In genomic region chr6:166927240-166927941, GRCh38 we compare ENCODE assay signal across 23 cellular contexts. TPM values are rescaled to one million over a fixed set of nuclear protein-coding genes. Genes with fewer than 3 reads are reported as not detected.
DNase-seq lines count a peak whose midpoint lies in the region; ATAC-seq, FAIRE-seq and TF ChIP-seq lines count a peak whose summit lies in the region.
"Had no signal": no experiment of that assay in that cellular context is flagged by ENCODE, and none has a peak within 500 bp of the region (broad histone marks: within the 10 kb centered on the region; RNA-seq: fewer than 3 reads in every experiment).

No MANE protein-coding gene starts in this region.

- H3K4me2 ChIP-seq in GM12878 (ENCODE audit: control insufficient read depth, insufficient read depth): no peak overlapping the region
- H3K4me2 ChIP-seq in neuronal stem cell (ENCODE audit: insufficient read depth, low read length, poor library complexity, severe bottlenecking): no peak overlapping the region

- H3K9me3 Mint-ChIP-seq in activated CD8-positive, alpha-beta memory T cell treated with anti-CD3 and anti-CD28 coated beads, Interleukin-2, amount 10 ng/mL, durations not matched to agents 7 days and 5 days (ENCODE audit: low read depth): no peaks in the 10 kb centered on the region
- H3K9me3 Mint-ChIP-seq: naive thymus-derived CD8-positive, alpha-beta T cell had no signal

- intact Hi-C loops in GM12878 (cut with micrococcal nuclease; ENCODE audit: unreplicated experiment): no loop called here

- no peak for TF ChIP-seq CTCF in GM13976 (IDR thresholded peaks at IDR 0.05; ENCODE audit: borderline replicate concordance, control extremely low read depth, extremely low read depth, insufficient read depth, missing control alignments)
- TF ChIP-seq CTCF in GM12878 (IDR thresholded peaks at IDR 0.05 in 2 of 3, conservative IDR thresholded peaks at IDR 0.05 in 1 of 3; ENCODE audit: control insufficient read depth in 2 of 3, extremely low read depth in 1 of 3, insufficient read depth in 1 of 3, low read depth in 3 of 3, low read length in 3 of 3): no peak

- TF ChIP-seq EP300 in GM12878 (IDR thresholded peaks at IDR 0.05; ENCODE audit: borderline replicate concordance in 1 of 2, control insufficient read depth in 1 of 2, low read depth in 2 of 2, low read length in 2 of 2): no peak

- H3K4me1 ChIP-seq in GM12878 (ENCODE audit: control insufficient read depth, insufficient read depth, low read length) (no peaks in the 10 kb centered on the region), neuronal stem cell (ENCODE audit: control insufficient read depth in 2 of 2, insufficient read depth in 1 of 2, low read depth in 1 of 2, low read length in 2 of 2) (peaks cover 10 to 11% of the 10 kb centered on the region in 2 donors)
- H3K4me1 ChIP-seq: body of pancreas, prostate gland had no signal

- in situ Hi-C loops in GM13976 (cut with MboI; ENCODE audit: low sequenced_read_pairs, unreplicated experiment) (no loop called here), GM12878 (cut with MboI) (loop anchor here (5.0 kb wide), 1 partner anchor 140 kb away; no protein-coding TSS in a partner anchor)

- H4K20me1 ChIP-seq in GM12878 (ENCODE audit: control insufficient read depth, insufficient read depth): peaks cover 3% of the 10 kb centered on the region; the same call in 1 of the 2 replicates

- POLR2A ChIA-PET in GM12878 (lab: Charles Lee): interaction anchor here (0.6 kb wide), 3 partner anchors 10 to 30 kb away, joined by 3 to 7 read pairs (median 5); no protein-coding TSS in a partner anchor

- H3K9me3 ChIP-seq in GM12878 (replicated peaks; ENCODE audit: control insufficient read depth, insufficient read depth, low read length) (no peaks in the 10 kb centered on the region), neuronal stem cell (replicated peaks in 1 of 2; ENCODE audit: control insufficient read depth in 2 of 2, insufficient read depth in 1 of 2, low read depth in 1 of 2, low read length in 2 of 2) (peaks cover 0 to 4% of the 10 kb centered on the region in 2 donors)
- H3K9me3 ChIP-seq: body of pancreas, prostate gland had no signal

- H2BK15ac ChIP-seq in neuronal stem cell (ENCODE audit: low read length): no peak overlapping the region

- WGBS in GM12878 (ENCODE audit: insufficient coverage, insufficient replicate concordance, low lambda C conversion rate, missing lambda C conversion rate): 98% methylated on average over 11 of the region's 12 CpGs
- WGBS in neuronal stem cell (ENCODE audit: extremely low coverage in 2 of 2, insufficient read length in 2 of 2, insufficient replicate concordance in 1 of 2), 2 donors: no CpG with 5 or more reads among the region's 12 CpGs

- H3K4me3 ChIP-seq in GM12878 (no peak overlapping the region), neuronal stem cell (ENCODE audit: low read length in 2 of 2) (no peak overlapping the region)
- H3K4me3 ChIP-seq: body of pancreas, prostate gland, skin epidermis had no signal

- TF ChIP-seq RAD21 in GM12878 (IDR thresholded peaks at IDR 0.05; ENCODE audit: insufficient read depth, low read depth, low read length): no peak

- H2BK120ac ChIP-seq in neuronal stem cell (ENCODE audit: low read depth, low read length): no peak overlapping the region

- no peak overlapping the region for H2AFZ ChIP-seq in GM12878 (ENCODE audit: control insufficient read depth, low read depth, low read length)
- no peak overlapping the region for H2AFZ ChIP-seq in neuronal stem cell (ENCODE audit: low read length)

- ATAC-seq in activated CD8-positive, alpha-beta memory T cell treated with anti-CD3 and anti-CD28 coated beads, Interleukin-2, amount 10 ng/mL, durations not matched to agents 7 days and 5 days: no peak
- ATAC-seq in GM12878 (no peak), GM21423 (IDR thresholded peaks at IDR 0.05; ENCODE audit: unreplicated experiment) (no peak)
- ATAC-seq: body of pancreas; HCT116; naive thymus-derived CD8-positive, alpha-beta T cell had no signal

- H2BK5ac ChIP-seq in neuronal stem cell (ENCODE audit: low read length): no peak overlapping the region

- RAD21 ChIA-PET in GM12878 (lab: Charles Lee; ENCODE audit: unreplicated experiment): no interaction called here

- no peak overlapping the region for H4K8ac ChIP-seq in neuronal stem cell (ENCODE audit: low read depth, low read length)

- FAIRE-seq in GM12878 (lab: Jason Lieb, UNC): no peak
- FAIRE-seq: A204.1, colon, TTC549 had no signal

- no peak overlapping the region for H2BK12ac ChIP-seq in neuronal stem cell (ENCODE audit: low read length)

- H3K18ac ChIP-seq in neuronal stem cell (ENCODE audit: low read length): peak overlapping the region; percentile 48

- no peak overlapping the region for H3K27ac Mint-ChIP-seq in activated CD8-positive, alpha-beta memory T cell treated with anti-CD3 and anti-CD28 coated beads, Interleukin-2, amount 10 ng/mL, durations not matched to agents 7 days and 5 days

- peaks cover 2% of the 10 kb centered on the region for H3K79me1 ChIP-seq in neuronal stem cell (ENCODE audit: low read depth, low read length)

- H3K27me3 Mint-ChIP-seq in activated CD8-positive, alpha-beta memory T cell treated with anti-CD3 and anti-CD28 coated beads, Interleukin-2, amount 10 ng/mL, durations not matched to agents 7 days and 5 days: no peaks in the 10 kb centered on the region
- H3K27me3 Mint-ChIP-seq: naive thymus-derived CD8-positive, alpha-beta T cell had no signal

- H3K36me3 ChIP-seq in GM12878 (ENCODE audit: control insufficient read depth in 2 of 2, insufficient read depth in 2 of 2, low read length in 1 of 2) (peaks cover 24 to 28% of the 10 kb centered on the region in 2 experiments), neuronal stem cell (replicated peaks in 1 of 2; ENCODE audit: control insufficient read depth in 2 of 2, insufficient read depth in 2 of 2, low read length in 2 of 2) (peaks cover 3 to 6% of the 10 kb centered on the region in 2 donors)
- H3K36me3 ChIP-seq: prostate gland had no signal

- H2AK5ac ChIP-seq in neuronal stem cell (ENCODE audit: low read depth, low read length): no peak overlapping the region

- no peaks in the 10 kb centered on the region for H3K79me2 ChIP-seq in GM12878 (ENCODE audit: control insufficient read depth, insufficient read depth, low read length)

- H3K4me3 Mint-ChIP-seq in activated CD8-positive, alpha-beta memory T cell treated with anti-CD3 and anti-CD28 coated beads, Interleukin-2, amount 10 ng/mL, durations not matched to agents 7 days and 5 days: no peak overlapping the region
- H3K4me3 Mint-ChIP-seq: CD14-positive monocyte; naive thymus-derived CD8-positive, alpha-beta T cell had no signal

- 0 out of 2 replicates have a peak, but pooled peaks have one; percentile 3 for TF ChIP-seq POLR2A in GM12878 (IDR thresholded peaks at IDR 0.05; ENCODE audit: low read depth, low read length)

- no peaks in the 10 kb centered on the region for H3K4me1 Mint-ChIP-seq in activated CD8-positive, alpha-beta memory T cell treated with anti-CD3 and anti-CD28 coated beads, Interleukin-2, amount 10 ng/mL, durations not matched to agents 7 days and 5 days
- H3K4me1 Mint-ChIP-seq: CD14-positive monocyte had no signal

- DNase-seq in activated CD8-positive, alpha-beta memory T cell treated with anti-CD3 and anti-CD28 coated beads, Interleukin-2, amount 10 ng/mL, durations not matched to agents 7 days and 5 days: peak; percentile 5
- no peak for DNase-seq in activated CD8-positive, alpha-beta memory T cell treated with anti-CD3 and anti-CD28 coated beads, Interleukin-2, amount 50 U/mL, for 48 hours
- DNase-seq in GM13976 (ENCODE audit: low spot score) (peak; percentile 6), GM12878 (ENCODE audit: low read depth, low spot score) (no peak), neuronal stem cell (ENCODE audit: low spot score) (no peak), dermis blood vessel endothelial cell (no peak)
- DNase-seq in stimulated activated CD4-positive, alpha-beta T cell treated with anti-CD3 and anti-CD28 coated beads, Interleukin-4, amount 100 ng/mL, for 1 hour: no peak
- DNase-seq: activated CD4-positive, alpha-beta T cell treated with anti-CD3 and anti-CD28 coated beads for 4 hours; activated naive CD4-positive, alpha-beta T cell; body of pancreas; DMS153; naive thymus-derived CD8-positive, alpha-beta T cell; NCI-H226; stimulated activated CD4-positive, alpha-beta T cell treated with anti-CD3 and anti-CD28 coated beads, Interleukin-4, amount 100 ng/mL, for 24 hours; SW 1271 had no signal

- CTCF ChIA-PET in activated CD8-positive, alpha-beta memory T cell treated with anti-CD3 and anti-CD28 coated beads, Interleukin-2, amount 10 ng/mL, durations not matched to agents 7 days and 5 days (lab: Charles Lee): no interaction called here
- CTCF ChIA-PET in GM12878 (lab: Yijun Ruan, JAX): no interaction called here

- no peak overlapping the region for H3K27ac ChIP-seq in GM12878 (ENCODE audit: control insufficient read depth, insufficient read depth)
- no peak overlapping the region for H3K27ac ChIP-seq in neuronal stem cell (replicated peaks; ENCODE audit: low read length)
- H3K27ac ChIP-seq: body of pancreas, prostate gland, skin epidermis had no signal

- H3K9ac ChIP-seq in GM12878 (ENCODE audit: control insufficient read depth, insufficient read depth, low read length): no peak overlapping the region
- H3K9ac ChIP-seq in neuronal stem cell (ENCODE audit: low read depth, low read length, poor library complexity): peak overlapping the region; percentile 51

- H3K27me3 ChIP-seq in GM12878 (replicated peaks in 1 of 2; ENCODE audit: control insufficient read depth in 2 of 2, insufficient read depth in 2 of 2, low read length in 1 of 2): no peaks in the 10 kb centered on the region
- peaks cover 0 to 3% (median 0%) of the 10 kb centered on the region in 3 experiments for H3K27me3 ChIP-seq in neuronal stem cell (ENCODE audit: control insufficient read depth in 3 of 3, insufficient read depth in 3 of 3, low read depth in 1 of 3, low read length in 3 of 3)
- H3K27me3 ChIP-seq: body of pancreas had no signal

- H3K4ac ChIP-seq in neuronal stem cell (ENCODE audit: low read length): no peak overlapping the region

- TSS peak; percentile 13 for BruUV-seq in GM12878 (replicated peaks; lab: Mats Ljungman, UMichigan)

- SMC1A ChIA-PET in GM12878 (lab: Charles Lee; ENCODE audit: uncharacterized antibody, unreplicated experiment): no interaction called here

- H3K36me3 Mint-ChIP-seq in activated CD8-positive, alpha-beta memory T cell treated with anti-CD3 and anti-CD28 coated beads, Interleukin-2, amount 10 ng/mL, durations not matched to agents 7 days and 5 days: peaks cover 6% of the 10 kb centered on the region

- H3K23ac ChIP-seq in neuronal stem cell (ENCODE audit: low read depth, low read length, poor library complexity): no peak overlapping the region

- no peak overlapping the region for H3K14ac ChIP-seq in neuronal stem cell (ENCODE audit: low read length)

- H4K91ac ChIP-seq in neuronal stem cell (ENCODE audit: low read depth, low read length, poor library complexity): no peak overlapping the region

RNA-seq across cellular contexts. Expression of gene RNASET2, which starts 29.0 kb away (rescaled TPM):
- total RNA-seq in activated CD8-positive, alpha-beta memory T cell treated with anti-CD3 and anti-CD28 coated beads, Interleukin-2, amount 10 ng/mL, durations not matched to agents 7 days and 5 days: 10 to 100 TPM; 28.8 to 46.6 TPM
- 778 and 864 TPM in 2 replicates for total RNA-seq in GM12878 (2013; cell fraction: nucleolus; rRNA removed)
- total RNA-seq in GM12878 (2014; rRNA removed) (76.4 and 78.7 TPM in 2 replicates), GM12878 (2014; rRNA removed; fragmentation: Illumina TruSeq; extraction: Trizol) (40.3 and 41.7 TPM in 2 replicates), GM12878 (2021) (62.1 and 62.9 TPM in 2 replicates), dermis blood vessel endothelial cell (8.9 and 12.6 TPM in 2 replicates)
- polyA plus RNA-seq in GM12878 (2011; ENCODE audit: low read depth): 161 TPM
- polyA plus RNA-seq in GM12878 (2011; rRNA removed) (219 and 225 TPM in 2 replicates), GM12878 (2014; fragmentation: Illumina TruSeq; extraction: Trizol) (42.6 and 48.4 TPM in 2 replicates), GM12878 (2014; fragmentation: Nextera tagmentation; extraction: Ambion mirVana) (10 to 100 TPM in 1 of 2 experiments, 1 to 10 TPM in 1; 5.5 to 17.8 TPM), GM12878 (2014; rRNA removed) (72.0 and 83.6 TPM in 2 replicates), GM12878 (2016; fragmentation: Nextera tagmentation; extraction: Ambion mirVana) (10 to 100 TPM; 42.7 to 51.9 TPM)
- polyA plus RNA-seq in GM12878 (2011; cell fraction: cytosol; rRNA removed): 185 and 191 TPM in 2 replicates
- 230 and 250 TPM in 2 replicates for polyA plus RNA-seq in GM12878 (2011; cell fraction: nucleus; rRNA removed)
- polyA plus RNA-seq in GM12878 (2012): 229 and 240 TPM in 2 replicates
- 130 and 135 TPM in 2 replicates for polyA minus RNA-seq in GM12878 (2011; rRNA and poly(A)+ RNA removed)
- polyA minus RNA-seq in GM12878 (2011; cell fraction: cytosol; rRNA and poly(A)+ RNA removed): 49.0 and 51.5 TPM in 2 replicates
- 54.8 and 76.5 TPM in 2 replicates for polyA minus RNA-seq in GM12878 (2011; cell fraction: nucleus; rRNA and poly(A)+ RNA removed)
- 24.1 TPM for polyA plus RNA-seq in neuronal stem cell (2013, experiment 1 of 2)
- 25.1 TPM for polyA plus RNA-seq in neuronal stem cell (2013, experiment 2 of 2)

Comparison
In these comparisons a context has a peak if more than half of its experiments do, and no peak if none do; other contexts are left out.
1. DNase-seq: peak in activated CD8-positive, alpha-beta memory T cell treated with anti-CD3 and anti-CD28 coated beads, Interleukin-2, amount 10 ng/mL, durations not matched to agents 7 days and 5 days (single experiment) and GM13976 (single experiment); none in activated CD8-positive, alpha-beta memory T cell treated with anti-CD3 and anti-CD28 coated beads, Interleukin-2, amount 50 U/mL, for 48 hours (single experiment), GM12878 (single experiment), neuronal stem cell (single experiment), stimulated activated CD4-positive, alpha-beta T cell treated with anti-CD3 and anti-CD28 coated beads, Interleukin-4, amount 100 ng/mL, for 1 hour (single experiment) and dermis blood vessel endothelial cell (single experiment).